Comparison of ENCODE assay signal across 17 cellular contexts in the genomic region with DNA sequence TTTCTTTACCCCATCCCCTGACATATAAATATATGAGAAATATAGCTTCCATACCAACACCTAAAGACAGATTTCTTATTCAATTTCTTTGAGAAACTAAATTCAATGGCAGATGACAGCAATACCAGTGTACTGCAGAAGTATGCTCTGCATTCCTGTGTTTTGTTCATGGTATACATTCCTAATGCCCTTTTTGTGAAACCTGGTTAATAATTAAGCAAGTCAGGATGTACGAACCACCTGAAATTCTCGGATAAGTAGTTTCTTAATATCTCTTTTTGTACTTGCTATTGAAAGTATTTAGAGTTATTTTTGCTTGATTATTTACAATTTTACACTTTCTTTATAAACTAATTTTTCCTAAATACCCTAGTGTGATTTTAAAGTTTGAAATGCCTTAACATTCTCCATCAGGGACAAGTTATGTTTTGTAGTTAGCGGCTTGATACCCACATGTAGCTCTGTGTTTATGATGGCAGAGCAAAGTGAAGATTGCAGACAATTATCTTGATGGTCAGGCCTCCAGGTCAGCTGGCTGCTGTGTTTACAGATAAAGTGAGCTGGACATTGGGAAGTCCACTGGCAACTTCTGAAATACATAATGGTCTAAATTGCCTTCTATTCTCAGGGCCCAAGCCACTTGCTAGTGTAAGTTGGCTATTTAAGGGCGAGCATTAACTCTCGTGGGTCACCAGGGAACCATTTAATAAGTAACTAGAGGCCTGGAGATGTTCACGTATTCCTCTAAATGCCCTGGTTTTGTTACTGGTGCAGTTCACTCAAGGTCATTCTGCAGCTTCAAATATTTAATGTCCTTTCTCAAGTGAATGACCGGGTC.
"Had no signal": no experiment of that assay in that cellular context is flagged by ENCODE, and none has a peak within 500 bp of the region (broad histone marks: within the 10 kb centered on the region; RNA-seq: fewer than 3 reads in every experiment).

No MANE protein-coding gene starts in this region.

- H3K9me3 ChIP-seq: ovary had no signal

- H3K4me1 ChIP-seq: foreskin keratinocyte, transverse colon had no signal

- ATAC-seq: foreskin keratinocyte had no signal

- DNase-seq: activated B cell treated with CpG ODN at 0.5 μM for 24 hours; activated CD4-positive, alpha-beta T cell treated with anti-CD3 and anti-CD28 coated beads, Interleukin-2, amount 10 ng/mL, durations not matched to agents 7 days and 5 days; activated naive CD8-positive, alpha-beta T cell treated with anti-CD3 and anti-CD28 coated beads, Interleukin-2, amount 10 ng/mL, durations not matched to agents 7 days and 5 days; brain microvascular endothelial cell; foreskin keratinocyte; mammary epithelial cell; naive B cell; ovary; retina; stimulated activated CD4-positive, alpha-beta T cell treated with anti-CD3 and anti-CD28 coated beads, Interleukin-15, amount 100 ng/mL, for 24 hours; stimulated activated CD4-positive, alpha-beta T cell treated with anti-CD3 and anti-CD28 coated beads, Interleukin-4, amount 100 ng/mL, for 24 hours; stimulated activated CD8-positive, alpha-beta memory T cell treated with anti-CD3 and anti-CD28 coated beads, Interleukin-4, amount 100 ng/mL, for 48 hours; stimulated activated naive CD4-positive, alpha-beta T cell treated with Interleukin-2 at 50 U/mL for 16 hours; SW 1271; transverse colon had no signal

- H3K27ac ChIP-seq: brain microvascular endothelial cell, coronary artery, foreskin keratinocyte, ovary, transverse colon had no signal

- H3K27me3 ChIP-seq: brain microvascular endothelial cell, foreskin keratinocyte, ovary, transverse colon had no signal

- FAIRE-seq: endothelial cell of umbilical vein had no signal

- H3K36me3 ChIP-seq: brain microvascular endothelial cell, ovary, transverse colon had no signal

- H3K4me3 ChIP-seq: coronary artery, ovary, transverse colon had no signal
